In genomic region chr13:49246850-49247721, GRCh38 we compare ENCODE assay signal across 1 cellular context.
TF ChIP-seq lines count a peak whose summit lies in the region.

No MANE protein-coding gene starts in this region.

TF ChIP-seq in K562, 482 proteins besides CTCF, POLR2A, EP300 and RAD21 (continued from another document):
- TF ChIP-seq AFF4 (CRISPR knock-in tag; IDR thresholded peaks at IDR 0.05) (peak; percentile 62; the same call in 1 of the 2 replicates), ZBTB8A (IDR thresholded peaks at IDR 0.05; ENCODE audit: partially characterized antibody) (no peak), TAL1 (IDR thresholded peaks at IDR 0.05) (no peak), NFRKB (IDR thresholded peaks at IDR 0.05; ENCODE audit: low read depth) (0 out of 2 replicates have a peak, but pooled peaks have one; percentile 17), ARID3A (IDR thresholded peaks at IDR 0.05; ENCODE audit: borderline replicate concordance, low read depth, low read length) (no peak)
- TF ChIP-seq, protein P1, sequence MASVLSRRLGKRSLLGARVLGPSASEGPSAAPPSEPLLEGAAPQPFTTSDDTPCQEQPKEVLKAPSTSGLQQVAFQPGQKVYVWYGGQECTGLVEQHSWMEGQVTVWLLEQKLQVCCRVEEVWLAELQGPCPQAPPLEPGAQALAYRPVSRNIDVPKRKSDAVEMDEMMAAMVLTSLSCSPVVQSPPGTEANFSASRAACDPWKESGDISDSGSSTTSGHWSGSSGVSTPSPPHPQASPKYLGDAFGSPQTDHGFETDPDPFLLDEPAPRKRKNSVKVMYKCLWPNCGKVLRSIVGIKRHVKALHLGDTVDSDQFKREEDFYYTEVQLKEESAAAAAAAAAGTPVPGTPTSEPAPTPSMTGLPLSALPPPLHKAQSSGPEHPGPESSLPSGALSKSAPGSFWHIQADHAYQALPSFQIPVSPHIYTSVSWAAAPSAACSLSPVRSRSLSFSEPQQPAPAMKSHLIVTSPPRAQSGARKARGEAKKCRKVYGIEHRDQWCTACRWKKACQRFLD (CRISPR knock-in tag; IDR thresholded peaks at IDR 0.05), result no peak
